Comparison of ENCODE assay signal across 25 cellular contexts in genomic region chr1:56223962-56224361, GRCh38.
"Had no signal": no experiment of that assay in that cellular context is flagged by ENCODE, and none has a peak within 500 bp of the region (broad histone marks: within the 10 kb centered on the region; RNA-seq: fewer than 3 reads in every experiment).

No MANE protein-coding gene starts in this region.

- H3K36me3 ChIP-seq: left ventricle myocardium inferior, ovary, right atrium auricular region, right lobe of liver, stomach, thyroid gland, transverse colon, upper lobe of left lung, vagina had no signal

- H3K4me3 Mint-ChIP-seq: mesothelial cell of epicardium; naive B cell; natural killer cell; nephron progenitor cell; stimulated activated naive B cell treated with anti-CD40 and anti-IgM and Interleukin-4, amounts not matched to agents 10 μg/mL and 1 μg/mL and 100 μg/mL, for 72 hours had no signal

- H3K27ac ChIP-seq: left ventricle myocardium inferior, ovary, right atrium auricular region, right lobe of liver, stomach, testis, thyroid gland, transverse colon, upper lobe of left lung, vagina had no signal

- H3K4me1 Mint-ChIP-seq: naive B cell, natural killer cell had no signal

- H3K27me3 Mint-ChIP-seq: progenitor cell of endocrine pancreas had no signal

- H3K27ac Mint-ChIP-seq: mesothelial cell of epicardium; naive B cell; natural killer cell; nephron progenitor cell; progenitor cell of endocrine pancreas; stimulated activated naive B cell treated with anti-CD40 and anti-IgM and Interleukin-4, amounts not matched to agents 10 μg/mL and 1 μg/mL and 100 μg/mL, for 72 hours had no signal

- ATAC-seq: natural killer cell; right lobe of liver; stimulated activated naive CD8-positive, alpha-beta T cell treated with anti-CD3 and anti-CD28 coated beads, Interleukin-15, Interleukin-2, amounts not matched to agents 100 U/mL and 50 U/mL, for 24 hours had no signal

- H3K4me3 ChIP-seq: left ventricle myocardium inferior, lung, ovary, right atrium auricular region, right lobe of liver, smooth muscle cell, stomach, testis, thyroid gland, transverse colon, upper lobe of left lung, vagina had no signal

- H3K9me3 ChIP-seq: left ventricle myocardium inferior, ovary, right atrium auricular region, right lobe of liver, stomach, testis, thyroid gland, transverse colon, upper lobe of left lung, vagina had no signal

- H3K9me3 Mint-ChIP-seq: mesothelial cell of epicardium had no signal

- H3K27me3 ChIP-seq: ovary, right atrium auricular region, right lobe of liver, stomach, testis, thyroid gland, transverse colon, upper lobe of left lung, vagina had no signal

- H3K36me3 Mint-ChIP-seq: mesothelial cell of epicardium; naive B cell; natural killer cell; stimulated activated naive B cell treated with anti-CD40 and anti-IgM and Interleukin-4, amounts not matched to agents 10 μg/mL and 1 μg/mL and 100 μg/mL, for 72 hours had no signal

- H3K4me1 ChIP-seq: left ventricle myocardium inferior, right atrium auricular region, right lobe of liver, stomach, testis, transverse colon, upper lobe of left lung, vagina had no signal

- DNase-seq: islet precursor cell; left ventricle myocardium inferior; mesendoderm; naive B cell; natural killer cell; nephron progenitor cell; ovary; right lobe of liver; stimulated activated CD4-positive, alpha-beta T cell treated with anti-CD3 and anti-CD28 coated beads, Interleukin-1b, Interleukin-23, amount 100 ng/mL, for 48 hours; stimulated activated CD4-positive, alpha-beta T cell treated with anti-CD3 and anti-CD28 coated beads, Interleukin-2, amount 100 ng/mL, for 48 hours; stimulated activated CD4-positive, alpha-beta T cell treated with anti-CD3 and anti-CD28 coated beads, Interleukin-4, amount 100 ng/mL, for 4 hours; stimulated activated CD8-positive, alpha-beta memory T cell treated with anti-CD3 and anti-CD28 coated beads, Interleukin-4, amount 100 ng/mL, for 48 hours; stimulated activated naive B cell treated with anti-CD40 and anti-IgM and Interleukin-4, amounts not matched to agents 10 μg/mL and 1 μg/mL and 100 μg/mL, for 72 hours; stimulated activated naive CD8-positive, alpha-beta T cell treated with anti-CD3 and anti-CD28 coated beads, Interleukin-15, Interleukin-2, amounts not matched to agents 100 U/mL and 50 U/mL, for 24 hours; stomach; testis; thyroid gland; transverse colon; upper lobe of left lung had no signal

- H3K4me2 ChIP-seq: smooth muscle cell had no signal
